10 cellular contexts compared by ENCODE assay signal in genomic region chr2:203340791-203341487, GRCh38. TPM values are rescaled to one million over a fixed set of nuclear protein-coding genes. Genes with fewer than 3 reads are reported as not detected.
DNase-seq lines count a peak whose midpoint lies in the region; ATAC-seq, FAIRE-seq and TF ChIP-seq lines count a peak whose summit lies in the region.
"Had no signal": no experiment of that assay in that cellular context is flagged by ENCODE, and none has a peak within 500 bp of the region (broad histone marks: within the 10 kb centered on the region; RNA-seq: fewer than 3 reads in every experiment).

No MANE protein-coding gene starts in this region.

- H4K91ac ChIP-seq in neuronal stem cell (ENCODE audit: low read depth, low read length, poor library complexity), result no peak overlapping the region

- peaks cover 0 to 11% of the 10 kb centered on the region in 2 donors for H3K4me1 ChIP-seq in neuronal stem cell (ENCODE audit: control insufficient read depth in 2 of 2, insufficient read depth in 1 of 2, low read depth in 1 of 2, low read length in 2 of 2)

- H3K36me3 ChIP-seq in neuronal stem cell (replicated peaks in 1 of 2; ENCODE audit: control insufficient read depth in 2 of 2, insufficient read depth in 2 of 2, low read length in 2 of 2), result peaks cover 5 to 95% of the 10 kb centered on the region in 2 donors

- no peak overlapping the region for H3K18ac ChIP-seq in neuronal stem cell (ENCODE audit: low read length)

- no peak overlapping the region for H2BK12ac ChIP-seq in neuronal stem cell (ENCODE audit: low read length)

- no peak overlapping the region for H2BK5ac ChIP-seq in neuronal stem cell (ENCODE audit: low read length)

- H3K27me3 ChIP-seq in neuronal stem cell (ENCODE audit: control insufficient read depth in 3 of 3, insufficient read depth in 3 of 3, low read depth in 1 of 3, low read length in 3 of 3), result no peaks in the 10 kb centered on the region

- no peak overlapping the region for H3K4ac ChIP-seq in neuronal stem cell (ENCODE audit: low read length)

- no peak overlapping the region for H3K27ac ChIP-seq in neuronal stem cell (replicated peaks; ENCODE audit: low read length)

- DNase-seq in EL (peak; percentile 89), fibroblast of the aortic adventitia (ENCODE audit: low read depth) (peak; percentile 88), neuronal stem cell (ENCODE audit: low spot score) (peak; percentile 35), frontal cortex (ENCODE audit: low spot score in 2 of 2) (no peak), NCI-H524 (lab: John Stamatoyannopoulos, UW) (no peak)
- DNase-seq in activated naive CD4-positive, alpha-beta T cell treated with Interleukin-2 at 50 U/mL for 16 hours, result no peak
- DNase-seq: central memory CD4-positive, alpha-beta T cell; midbrain had no signal

- no peak overlapping the region for H3K4me3 ChIP-seq in fibroblast of the aortic adventitia (ENCODE audit: low read depth, low read length)
- H3K4me3 ChIP-seq in neuronal stem cell (ENCODE audit: low read length in 2 of 2), result no peak overlapping the region

- TF ChIP-seq CTCF in fibroblast of the aortic adventitia (IDR thresholded peaks at IDR 0.05; ENCODE audit: insufficient read depth, low read length), result no peak

- no peak overlapping the region for H3K4me2 ChIP-seq in neuronal stem cell (ENCODE audit: insufficient read depth, low read length, poor library complexity, severe bottlenecking)

- H3K9me3 ChIP-seq in neuronal stem cell (replicated peaks in 1 of 2; ENCODE audit: control insufficient read depth in 2 of 2, insufficient read depth in 1 of 2, low read depth in 1 of 2, low read length in 2 of 2), result peaks cover 0 to 15% of the 10 kb centered on the region in 2 donors

- H2BK15ac ChIP-seq in neuronal stem cell (ENCODE audit: low read length), result no peak overlapping the region

- ATAC-seq in SK-N-SH treated with all-trans-retinoic acid at 6 μM for 48 hours (peak; percentile 98), GM18868 (IDR thresholded peaks at IDR 0.05; ENCODE audit: unreplicated experiment) (no peak)

- H3K23ac ChIP-seq in neuronal stem cell (ENCODE audit: low read depth, low read length, poor library complexity), result no peak overlapping the region

- H2BK120ac ChIP-seq in neuronal stem cell (ENCODE audit: low read depth, low read length), result no peak overlapping the region

- FAIRE-seq in frontal cortex (lab: Jason Lieb, UNC), result no peak

- H3K79me1 ChIP-seq in neuronal stem cell (ENCODE audit: low read depth, low read length), result peaks cover 8% of the 10 kb centered on the region

- no CpG with 5 or more reads among the region's 6 CpGs for WGBS in neuronal stem cell (ENCODE audit: extremely low coverage in 2 of 2, insufficient read length in 2 of 2, insufficient replicate concordance in 1 of 2), 2 donors

- no peak overlapping the region for H2AFZ ChIP-seq in neuronal stem cell (ENCODE audit: low read length)

- no peak overlapping the region for H4K8ac ChIP-seq in neuronal stem cell (ENCODE audit: low read depth, low read length)

- H3K14ac ChIP-seq in neuronal stem cell (ENCODE audit: low read length), result no peak overlapping the region

- H2AK5ac ChIP-seq in neuronal stem cell (ENCODE audit: low read depth, low read length), result no peak overlapping the region

- H3K9ac ChIP-seq in neuronal stem cell (ENCODE audit: low read depth, low read length, poor library complexity), result no peak overlapping the region

TF ChIP-seq in SK-N-SH treated with all-trans-retinoic acid at 6 μM for 48 hours, 23 proteins besides CTCF, POLR2A, EP300 and RAD21:
- TF ChIP-seq ESRRG (CRISPR knock-in tag; IDR thresholded peaks at IDR 0.05) (no peak), ISL1 (CRISPR knock-in tag; IDR thresholded peaks at IDR 0.05) (peak; percentile 42; the same call in 1 of the 2 replicates), RARB (CRISPR knock-in tag; IDR thresholded peaks at IDR 0.05) (no peak), OSR1 (CRISPR knock-in tag; IDR thresholded peaks at IDR 0.05) (no peak), GLIS3 (CRISPR knock-in tag; IDR thresholded peaks at IDR 0.05) (no peak)

RNA-seq across cellular contexts. Expression of gene ABI2, which starts 12.7 kb away (rescaled TPM):
- total RNA-seq in fibroblast of the aortic adventitia (ENCODE audit: low replicate concordance), result 24.3 and 36.4 TPM in 2 replicates
- polyA plus RNA-seq in neuronal stem cell (2013, experiment 1 of 2), result 163 TPM
- 168 TPM for polyA plus RNA-seq in neuronal stem cell (2013, experiment 2 of 2)
- 147 TPM for total RNA-seq in frontal cortex

Comparison
In these comparisons a context has a peak if more than half of its experiments do, and no peak if none do; other contexts are left out.
1. DNase-seq: peak in EL (single experiment), fibroblast of the aortic adventitia (single experiment) and neuronal stem cell (single experiment); none in frontal cortex (0 of 2), NCI-H524 (0 of 2) and activated naive CD4-positive, alpha-beta T cell treated with Interleukin-2 at 50 U/mL for 16 hours (single experiment).